ENCODE assay signal across 13 cellular contexts in the genomic region with DNA sequence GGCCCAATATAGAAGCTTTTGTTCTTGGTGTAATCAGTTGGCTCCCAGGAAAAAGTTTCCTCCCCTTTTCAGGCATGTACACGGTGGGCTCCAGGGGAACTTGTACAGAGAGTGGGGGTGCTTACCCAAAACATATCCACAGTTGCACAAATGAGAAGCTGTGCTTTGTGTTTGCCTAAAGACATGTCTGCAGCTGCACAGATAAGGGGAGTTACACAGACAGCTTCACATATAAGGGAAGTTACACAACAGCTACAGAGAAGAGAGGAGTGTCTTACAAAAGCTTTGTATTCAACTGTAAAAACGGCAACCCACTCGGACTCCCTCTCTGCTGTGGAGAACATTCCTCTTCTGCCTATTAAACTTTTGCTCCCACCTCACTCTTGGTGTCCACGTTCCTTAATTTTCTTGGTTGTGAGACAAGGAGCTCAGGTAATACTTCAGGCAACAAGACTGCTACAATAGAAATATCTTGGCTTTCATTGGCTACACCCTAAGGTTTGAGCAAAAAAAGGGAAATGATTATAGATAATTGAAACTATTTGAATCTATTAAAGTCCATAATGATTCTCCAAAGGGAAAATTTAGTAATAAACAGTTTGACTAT. TPM values are rescaled to one million over a fixed set of nuclear protein-coding genes. Genes with fewer than 3 reads are reported as not detected.
DNase-seq lines count a peak whose midpoint lies in the region; ATAC-seq, FAIRE-seq and TF ChIP-seq lines count a peak whose summit lies in the region.
"Had no signal": no experiment of that assay in that cellular context is flagged by ENCODE, and none has a peak within 500 bp of the region (broad histone marks: within the 10 kb centered on the region; RNA-seq: fewer than 3 reads in every experiment).

No MANE protein-coding gene starts in this region.

- POLR2A ChIA-PET in A673 (lab: Charles Lee; ENCODE audit: low non-redundant PET) = no interaction called here

- BruUV-seq in A673 (replicated peaks; lab: Mats Ljungman, UMichigan) = no TSS peak

- H3K27ac ChIP-seq in dorsolateral prefrontal cortex = peak overlapping the region in 49 of 59 donors; percentile 25 to 86 (median 69)
- no peak overlapping the region for H3K27ac ChIP-seq in A673 (ENCODE audit: low read depth, low read length, poor library complexity, severe bottlenecking)
- H3K27ac ChIP-seq in kidney (ENCODE audit: low read depth in 2 of 2, low read length in 2 of 2) = no peak overlapping the region
- H3K27ac ChIP-seq: thyroid gland had no signal

- no peaks in the 10 kb centered on the region for H3K36me3 ChIP-seq in mucosa of descending colon (ENCODE audit: low read depth)
- H3K36me3 ChIP-seq in A673 (ENCODE audit: insufficient read depth, low read length, poor library complexity, severe bottlenecking) = no peaks in the 10 kb centered on the region
- no peaks in the 10 kb centered on the region for H3K36me3 ChIP-seq in kidney (ENCODE audit: control insufficient read depth in 1 of 2, insufficient read depth in 2 of 2, low read length in 2 of 2)
- H3K36me3 ChIP-seq: thyroid gland had no signal

- no peaks in the 10 kb centered on the region for H3K27me3 ChIP-seq in dorsolateral prefrontal cortex
- H3K27me3 ChIP-seq in A673 (replicated peaks; ENCODE audit: insufficient read depth, low read depth, low read length, poor library complexity) = no peaks in the 10 kb centered on the region
- H3K27me3 ChIP-seq: thyroid gland had no signal

- ATAC-seq in mucosa of descending colon = peak; percentile 48

- H3K9ac ChIP-seq in kidney (ENCODE audit: low read length in 2 of 2) = no peak overlapping the region

- CTCF ChIA-PET in A673 (lab: Charles Lee) = no interaction called here

- no peaks in the 10 kb centered on the region for H3K9me3 ChIP-seq in mucosa of descending colon
- H3K9me3 ChIP-seq in A673 (ENCODE audit: low read depth, low read length, poor library complexity, severe bottlenecking) = no peaks in the 10 kb centered on the region
- H3K9me3 ChIP-seq in kidney (ENCODE audit: control insufficient read depth in 1 of 2, low read length in 2 of 2) = peaks cover 0 to 3% of the 10 kb centered on the region in 2 donors
- H3K9me3 ChIP-seq: thyroid gland had no signal

- intact Hi-C loops in dorsolateral prefrontal cortex (cut with DNase I) (no loop called here), mucosa of descending colon (cut with DNase I, micrococcal nuclease) (no loop called here), A673 (cut with micrococcal nuclease; ENCODE audit: unreplicated experiment) (no loop called here), kidney (cut with DNase I) (no loop called here)

- H3K4me3 ChIP-seq in dorsolateral prefrontal cortex (peak overlapping the region in 6 of 59 donors; percentile 2 to 20 (median 10)), mucosa of descending colon (no peak overlapping the region), A673 (ENCODE audit: low read depth, low read length, poor library complexity, severe bottlenecking) (no peak overlapping the region), kidney (ENCODE audit: low read length in 2 of 2) (no peak overlapping the region)
- H3K4me3 ChIP-seq: thyroid gland had no signal

- H3K4me1 ChIP-seq in mucosa of descending colon (ENCODE audit: low read depth) = peaks cover 3% of the 10 kb centered on the region
- H3K4me1 ChIP-seq in A673 (ENCODE audit: insufficient read depth, low read length, poor library complexity, severe bottlenecking) = no peaks in the 10 kb centered on the region
- no peaks in the 10 kb centered on the region for H3K4me1 ChIP-seq in kidney (ENCODE audit: control insufficient read depth in 1 of 2, insufficient read depth in 1 of 2, low read depth in 1 of 2, low read length in 2 of 2)
- H3K4me1 ChIP-seq: thyroid gland had no signal

- no peak for FAIRE-seq in kidney (lab: Jason Lieb, UNC)

- DNase-seq in AML-193 (lab: John Stamatoyannopoulos, UW) = peak; percentile 98 to 99
- peak; percentile 55 for DNase-seq in NOMO-1 treated with dmso at 0.1 percent for 144 hours (lab: John Stamatoyannopoulos, UW; ENCODE audit: unreplicated experiment)
- no peak for DNase-seq in dorsolateral prefrontal cortex
- DNase-seq in mucosa of descending colon = no peak
- DNase-seq in NK-92 (lab: John Stamatoyannopoulos, UW; ENCODE audit: unreplicated experiment) = no peak
- DNase-seq in A673 (ENCODE audit: low spot score) = no peak
- no peak for DNase-seq in kidney
- no peak for DNase-seq in SHP77 (lab: John Stamatoyannopoulos, UW)
- DNase-seq: ACHN, DMS79, NCI-H69, T-helper 2 cell, thyroid gland had no signal

- TF ChIP-seq CTCF in dorsolateral prefrontal cortex (IDR thresholded peaks at IDR 0.05 in 54 of 56, conservative IDR thresholded peaks at IDR 0.05 in 2 of 56; ENCODE audit: low read depth in 1 of 56, partially characterized antibody in 56 of 56) (no peak), mucosa of descending colon (IDR thresholded peaks at IDR 0.05) (no peak), A673 (conservative IDR thresholded peaks at IDR 0.05; ENCODE audit: low read depth, low read length) (no peak), kidney (IDR thresholded peaks at IDR 0.05; ENCODE audit: borderline replicate concordance, extremely low read depth, insufficient read depth) (no peak)

RNA-seq across cellular contexts. Expression of a gene that starts 7.4 kb away (rescaled TPM):
- 100 to 1,000 TPM; 135 to 273 (median 176) TPM for total RNA-seq in dorsolateral prefrontal cortex
- 100 to 1,000 TPM in 2 of 3 donors, 10 to 100 TPM in 1; 99.9 to 261 (median 102) TPM for total RNA-seq in mucosa of descending colon
- 26.4 and 36.1 TPM in 2 replicates for total RNA-seq in A673 (2021)
- 232 TPM for total RNA-seq in kidney
- 72.0 TPM for polyA plus RNA-seq in kidney (ENCODE audit: insufficient read depth, low read depth, low replicate concordance)

RNA-seq across cellular contexts. Expression of a gene that starts 44.8 kb away (rescaled TPM):
- total RNA-seq in dorsolateral prefrontal cortex (10 to 100 TPM in 100 of 120 experiments, 1 to 10 TPM in 20; 5.9 to 23.4 (median 13.3) TPM), mucosa of descending colon (under 1 TPM in 2 of 3 donors, not detected in 1; 0.12 to 0.51 TPM), A673 (2021) (14.3 and 14.5 TPM in 2 replicates), kidney (2.3 TPM)
- polyA plus RNA-seq in kidney (ENCODE audit: insufficient read depth, low read depth, low replicate concordance) = 1.0 TPM

Comparison
In these comparisons a context has a peak if more than half of its experiments do, and no peak if none do; other contexts are left out.
1. DNase-seq: peak in AML-193 (2 of 2) and NOMO-1 treated with dmso at 0.1 percent for 144 hours (single experiment); none in dorsolateral prefrontal cortex (0 of 10), mucosa of descending colon (0 of 3), NK-92 (single experiment), A673 (single experiment), kidney (single experiment) and SHP77 (0 of 2).
2. H3K27ac ChIP-seq: peak in dorsolateral prefrontal cortex (49 of 59); none in A673 (single experiment) and kidney (0 of 2).